ENCODE assay signal across 18 cellular contexts in the genomic region with DNA sequence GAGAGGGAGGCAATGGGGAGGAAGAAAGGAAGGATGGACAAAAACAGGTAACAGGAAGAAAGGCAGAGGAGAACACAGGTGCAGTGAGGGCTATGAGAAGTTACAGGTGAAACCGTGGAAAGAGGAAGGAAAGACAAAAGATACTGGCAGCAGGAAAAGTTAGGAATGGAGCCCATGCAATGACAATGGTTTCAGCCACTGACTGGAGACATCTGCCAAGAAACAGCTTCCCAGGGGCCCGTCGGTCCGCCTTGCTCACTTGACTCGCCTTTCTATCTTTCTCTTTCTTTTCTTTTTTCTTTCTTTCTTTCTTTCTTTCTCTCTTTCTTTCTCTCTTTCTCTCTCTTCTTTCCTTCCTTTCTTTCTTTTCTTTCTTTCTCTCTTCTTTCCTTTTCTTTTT. TPM values are rescaled to one million over a fixed set of nuclear protein-coding genes. Genes with fewer than 3 reads are reported as not detected.
"Had no signal": no experiment of that assay in that cellular context is flagged by ENCODE, and none has a peak within 500 bp of the region (broad histone marks: within the 10 kb centered on the region; RNA-seq: fewer than 3 reads in every experiment).

No MANE protein-coding gene starts in this region.

- H3K36me3 ChIP-seq: left lung, tibial nerve, vagina had no signal

- H3K9me3 ChIP-seq: left lung, tibial nerve, vagina had no signal

- H3K4me3 ChIP-seq: left lung, smooth muscle cell, tibial nerve, vagina had no signal

- H3K4me1 ChIP-seq: foreskin keratinocyte, tibial nerve had no signal

- H3K4me1 Mint-ChIP-seq: activated naive CD4-positive, alpha-beta T cell treated with anti-CD3 and anti-CD28 coated beads, Interleukin-2, amount 10 ng/mL, durations not matched to agents 7 days and 5 days; central memory CD8-positive, alpha-beta T cell; memory B cell; stimulated activated naive B cell treated with anti-CD40 and anti-IgM and Interleukin-4, amounts not matched to agents 10 μg/mL and 1 μg/mL and 100 μg/mL, for 72 hours had no signal

- H3K27ac Mint-ChIP-seq: activated naive CD4-positive, alpha-beta T cell treated with anti-CD3 and anti-CD28 coated beads, Interleukin-2, amount 10 ng/mL, durations not matched to agents 7 days and 5 days; activated T-helper 2 cell treated with anti-CD3 and anti-CD28 coated beads, Interferon-gamma antibody, Interleukin-2, Interleukin-4, amounts not matched to agents 10 μg/mL and 5 μg/mL and 100 μg/mL, durations not matched to agents 14 hours and 24 hours and 36 hours; effector memory CD8-positive, alpha-beta T cell; memory B cell; stimulated activated naive B cell treated with anti-CD40 and anti-IgM and Interleukin-4, amounts not matched to agents 10 μg/mL and 1 μg/mL and 100 μg/mL, for 72 hours had no signal

- H3K4me3 Mint-ChIP-seq: activated naive CD4-positive, alpha-beta T cell treated with anti-CD3 and anti-CD28 coated beads, Interleukin-2, amount 10 ng/mL, durations not matched to agents 7 days and 5 days; central memory CD8-positive, alpha-beta T cell; effector memory CD8-positive, alpha-beta T cell; memory B cell; neural crest cell; stimulated activated naive B cell treated with anti-CD40 and anti-IgM and Interleukin-4, amounts not matched to agents 10 μg/mL and 1 μg/mL and 100 μg/mL, for 72 hours had no signal

- H2AFZ ChIP-seq: parathyroid adenoma had no signal

- DNase-seq: activated CD4-positive, alpha-beta T cell treated with anti-CD3 and anti-CD28 coated beads, Interleukin-2, amount 50 U/mL, for 1 hour; activated naive CD4-positive, alpha-beta T cell treated with anti-CD3 and anti-CD28 coated beads, Interleukin-2, amount 10 ng/mL, durations not matched to agents 7 days and 5 days; activated T-cell treated with anti-CD3 and anti-CD28 coated beads for 4 hours; cortex of kidney; effector memory CD8-positive, alpha-beta T cell; foreskin keratinocyte; left lung; stimulated activated naive B cell treated with anti-CD40 and anti-IgM and Interleukin-4, amounts not matched to agents 10 μg/mL and 1 μg/mL and 100 μg/mL, for 72 hours had no signal

- H3K9ac ChIP-seq: parathyroid adenoma had no signal

- H3K36me3 Mint-ChIP-seq: activated naive CD4-positive, alpha-beta T cell treated with anti-CD3 and anti-CD28 coated beads, Interleukin-2, amount 10 ng/mL, durations not matched to agents 7 days and 5 days; memory B cell; stimulated activated naive B cell treated with anti-CD40 and anti-IgM and Interleukin-4, amounts not matched to agents 10 μg/mL and 1 μg/mL and 100 μg/mL, for 72 hours had no signal

- H3K4me2 ChIP-seq: smooth muscle cell had no signal

- H3K9me3 Mint-ChIP-seq: activated naive CD4-positive, alpha-beta T cell treated with anti-CD3 and anti-CD28 coated beads, Interleukin-2, amount 10 ng/mL, durations not matched to agents 7 days and 5 days; activated T-helper 2 cell treated with anti-CD3 and anti-CD28 coated beads, Interferon-gamma antibody, Interleukin-2, Interleukin-4, amounts not matched to agents 10 μg/mL and 5 μg/mL and 100 μg/mL, durations not matched to agents 14 hours and 24 hours and 36 hours; central memory CD8-positive, alpha-beta T cell; effector memory CD8-positive, alpha-beta T cell; memory B cell; neural crest cell; stimulated activated naive B cell treated with anti-CD40 and anti-IgM and Interleukin-4, amounts not matched to agents 10 μg/mL and 1 μg/mL and 100 μg/mL, for 72 hours had no signal

- H3K27ac ChIP-seq: foreskin keratinocyte, tibial nerve, vagina had no signal

- H3K27me3 ChIP-seq: foreskin keratinocyte, left lung, tibial nerve, vagina had no signal

RNA-seq across cellular contexts. Expression of gene ST8SIA5, which starts 37.5 kb away (rescaled TPM):
- total RNA-seq: activated CD8-positive, alpha-beta memory T cell treated with anti-CD3 and anti-CD28 coated beads for 36 hours; foreskin keratinocyte; T-helper 2 cell treated with Interferon-gamma antibody and Interleukin-4, amounts not matched to agents 100 ng/mL and 5 ng/mL, for 36 hours; tibial nerve; vagina had no signal
- polyA plus RNA-seq: foreskin keratinocyte, smooth muscle cell had no signal
